In the genomic region with DNA sequence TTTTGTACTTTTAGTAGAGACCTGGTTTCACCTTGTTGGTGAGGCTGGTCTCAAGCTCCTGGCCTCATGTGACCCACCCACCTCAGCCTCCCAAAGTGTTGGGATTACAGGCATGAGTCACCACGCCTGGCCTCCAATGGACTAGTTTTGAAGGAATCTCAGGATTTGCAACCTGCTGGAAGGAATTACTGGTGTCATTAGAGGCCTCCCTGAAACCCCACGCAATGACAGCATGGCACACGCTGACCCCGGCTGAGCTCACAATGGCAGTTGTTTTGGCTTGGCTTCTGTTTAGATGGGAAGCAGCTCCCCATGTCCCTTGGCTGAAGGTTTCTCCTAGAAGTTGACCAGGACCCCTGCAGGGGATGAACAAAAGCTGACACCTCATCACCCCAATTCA, we compare ENCODE assay signal across 31 cellular contexts. TPM values are rescaled to one million over a fixed set of nuclear protein-coding genes. Genes with fewer than 3 reads are reported as not detected.
DNase-seq lines count a peak whose midpoint lies in the region; ATAC-seq and TF ChIP-seq lines count a peak whose summit lies in the region.
"Had no signal": no experiment of that assay in that cellular context is flagged by ENCODE, and none has a peak within 500 bp of the region (broad histone marks: within the 10 kb centered on the region; RNA-seq: fewer than 3 reads in every experiment).

No MANE protein-coding gene starts in this region.

- H3K36me3 ChIP-seq in BJ (ENCODE audit: control insufficient read depth, insufficient read depth, low read length) (no peaks in the 10 kb centered on the region), WERI-Rb-1 (no peaks in the 10 kb centered on the region), trophoblast cell (ENCODE audit: control insufficient read depth in 1 of 2, insufficient read depth in 2 of 2, low read length in 2 of 2) (no peaks in the 10 kb centered on the region)
- no peaks in the 10 kb centered on the region for H3K36me3 ChIP-seq in CD8-positive, alpha-beta memory T cell (ENCODE audit: insufficient read depth, low read length)
- H3K36me3 ChIP-seq: BLaER1 treated with 17β-estradiol and CSF1 and Interleukin-3, amounts not matched to agents 10 nM and 100 nM; neutrophil; Peyer's patch; right lobe of liver; thyroid gland had no signal

- H3K4me1 Mint-ChIP-seq in activated CD4-positive, alpha-beta T cell treated with anti-CD3 and anti-CD28 coated beads, Interleukin-2, amount 10 ng/mL, durations not matched to agents 24 days and 14 days: peaks cover 16% of the 10 kb centered on the region
- no peaks in the 10 kb centered on the region for H3K4me1 Mint-ChIP-seq in CD8-positive, alpha-beta memory T cell

- H4K12ac ChIP-seq in trophoblast cell (ENCODE audit: low read depth, low read length): no peak overlapping the region

- no peak overlapping the region for H3K27ac Mint-ChIP-seq in activated CD4-positive, alpha-beta T cell treated with anti-CD3 and anti-CD28 coated beads, Interleukin-2, amount 10 ng/mL, durations not matched to agents 24 days and 14 days
- no peak overlapping the region for H3K27ac Mint-ChIP-seq in CD8-positive, alpha-beta memory T cell
- H3K27ac Mint-ChIP-seq: activated T-cell treated with anti-CD3 and anti-CD28 coated beads, Interleukin-2, amount 50 U/mL, for 24 hours; effector memory CD8-positive, alpha-beta T cell; naive B cell had no signal

- H3K9me3 Mint-ChIP-seq in activated CD4-positive, alpha-beta T cell treated with anti-CD3 and anti-CD28 coated beads, Interleukin-2, amount 10 ng/mL, durations not matched to agents 24 days and 14 days: no peaks in the 10 kb centered on the region
- H3K9me3 Mint-ChIP-seq in CD8-positive, alpha-beta memory T cell: no peaks in the 10 kb centered on the region
- H3K9me3 Mint-ChIP-seq: activated T-cell treated with anti-CD3 and anti-CD28 coated beads, Interleukin-2, amount 50 U/mL, for 24 hours; effector memory CD8-positive, alpha-beta T cell; naive B cell had no signal

- no peak overlapping the region for H3K4ac ChIP-seq in trophoblast cell (ENCODE audit: low read depth, low read length)

- no peak for ATAC-seq in HG03045 (IDR thresholded peaks at IDR 0.05; ENCODE audit: unreplicated experiment)
- ATAC-seq: effector memory CD8-positive, alpha-beta T cell; K562; right lobe of liver had no signal

- no peak overlapping the region for H2BK12ac ChIP-seq in trophoblast cell (ENCODE audit: low read length)

- WGBS in trophoblast cell (ENCODE audit: extremely low coverage, insufficient coverage, insufficient read length): no CpG with 5 or more reads among the region's 4 CpGs

- no peaks in the 10 kb centered on the region for H3K27me3 ChIP-seq in BJ (ENCODE audit: control insufficient read depth, insufficient read depth, low read length)
- H3K27me3 ChIP-seq in WERI-Rb-1 (ENCODE audit: insufficient read depth, low read depth, severe bottlenecking): peaks cover 11% of the 10 kb centered on the region
- no peaks in the 10 kb centered on the region for H3K27me3 ChIP-seq in trophoblast cell (ENCODE audit: insufficient read depth, low read length)
- H3K27me3 ChIP-seq in CD8-positive, alpha-beta memory T cell (ENCODE audit: insufficient read depth, low read length, poor library complexity, severe bottlenecking): no peaks in the 10 kb centered on the region
- H3K27me3 ChIP-seq: BLaER1 treated with 17β-estradiol and CSF1 and Interleukin-3, amounts not matched to agents 10 nM and 100 nM; neutrophil; Peyer's patch; right lobe of liver; thyroid gland had no signal

- H3K23ac ChIP-seq in trophoblast cell (ENCODE audit: low read length): no peak overlapping the region

- H3K9me3 ChIP-seq in WERI-Rb-1 (ENCODE audit: severe bottlenecking) (peaks cover 4% of the 10 kb centered on the region), trophoblast cell (ENCODE audit: insufficient read depth, low read depth, low read length) (no peaks in the 10 kb centered on the region)
- no peaks in the 10 kb centered on the region for H3K9me3 ChIP-seq in CD8-positive, alpha-beta memory T cell (ENCODE audit: low read length)
- H3K9me3 ChIP-seq: BLaER1 treated with 17β-estradiol and CSF1 and Interleukin-3, amounts not matched to agents 10 nM and 100 nM; Caco-2; neutrophil; Peyer's patch; right lobe of liver; thyroid gland had no signal

- H3K79me1 ChIP-seq in trophoblast cell (ENCODE audit: low read length): peaks cover 22% of the 10 kb centered on the region

- TF ChIP-seq CTCF in BJ (IDR thresholded peaks at IDR 0.05; ENCODE audit: insufficient read depth, low read depth, low read length) (0 out of 2 replicates have a peak, but pooled peaks have one; percentile 6), WERI-Rb-1 (IDR thresholded peaks at IDR 0.05; ENCODE audit: low read depth, low read length) (no peak)

- H3K4me3 Mint-ChIP-seq in activated CD4-positive, alpha-beta T cell treated with anti-CD3 and anti-CD28 coated beads, Interleukin-2, amount 10 ng/mL, durations not matched to agents 24 days and 14 days: no peak overlapping the region
- H3K4me3 Mint-ChIP-seq in CD8-positive, alpha-beta memory T cell: no peak overlapping the region
- H3K4me3 Mint-ChIP-seq: activated T-cell treated with anti-CD3 and anti-CD28 coated beads, Interleukin-2, amount 50 U/mL, for 24 hours; effector memory CD8-positive, alpha-beta T cell; naive B cell had no signal

- no peak overlapping the region for H3K18ac ChIP-seq in trophoblast cell (ENCODE audit: low read length)

- no peak overlapping the region for H4K91ac ChIP-seq in trophoblast cell (ENCODE audit: low read depth, low read length)

- DNase-seq in BJ (ENCODE audit: low read depth): no peak
- peak; percentile 13 for DNase-seq in HCEC 1CT
- peak; percentile 85 for DNase-seq in WERI-Rb-1
- DNase-seq in trophoblast cell: peak; percentile 49 to 64
- no peak for DNase-seq in activated CD4-positive, alpha-beta T cell treated with anti-CD3 and anti-CD28 coated beads, Interleukin-2, amount 10 ng/mL, durations not matched to agents 24 days and 14 days
- no peak for DNase-seq in CD8-positive, alpha-beta memory T cell
- DNase-seq in NCI-H2107 (lab: John Stamatoyannopoulos, UW): no peak
- DNase-seq: activated CD4-positive, alpha-beta T cell treated with anti-CD3 and anti-CD28 coated beads for 48 hours; activated gamma-delta T cell treated with Interleukin-2 at 50 U/mL for 16 hours; activated T-cell treated with anti-CD3 and anti-CD28 coated beads, Interleukin-2, amount 50 U/mL, for 24 hours; Caco-2; caudate nucleus; cortex of kidney; DMS79; effector memory CD8-positive, alpha-beta T cell; erythroblast; GOT3; head of caudate nucleus; midbrain; naive B cell; NCI-H2029 treated with DMSO at 0.1 percent for 48 hours; NCI-H526; Peyer's patch; right lobe of liver; SHP77 treated with DMSO at 0.1 percent for 48 hours; stimulated activated CD4-positive, alpha-beta T cell treated with anti-CD3 and anti-CD28 coated beads, Interleukin-2, amount 100 ng/mL, for 48 hours; thyroid gland had no signal

- H4K8ac ChIP-seq in trophoblast cell (ENCODE audit: low read depth, low read length): no peak overlapping the region

- H3K4me1 ChIP-seq in trophoblast cell (ENCODE audit: control insufficient read depth in 1 of 2, insufficient read depth in 2 of 2, low read length in 2 of 2): peaks cover 12 to 17% of the 10 kb centered on the region in 2 experiments
- H3K4me1 ChIP-seq in CD8-positive, alpha-beta memory T cell (ENCODE audit: insufficient read depth, low read length): no peaks in the 10 kb centered on the region
- H3K4me1 ChIP-seq: Caco-2 had no signal

- intact Hi-C loops in activated CD4-positive, alpha-beta T cell treated with anti-CD3 and anti-CD28 coated beads, Interleukin-2, amount 10 ng/mL, durations not matched to agents 24 days and 14 days (cut with micrococcal nuclease): no loop called here

- no peak overlapping the region for H3K4me2 ChIP-seq in trophoblast cell (ENCODE audit: low read length)
- H3K4me2 ChIP-seq: BLaER1 treated with 17β-estradiol and CSF1 and Interleukin-3, amounts not matched to agents 10 nM and 100 nM had no signal

- H3K27ac ChIP-seq in WERI-Rb-1 (no peak overlapping the region), trophoblast cell (ENCODE audit: low read depth, low read length) (no peak overlapping the region)
- no peak overlapping the region for H3K27ac ChIP-seq in CD8-positive, alpha-beta memory T cell (ENCODE audit: low read depth, low read length)
- H3K27ac ChIP-seq: BLaER1 treated with 17β-estradiol and CSF1 and Interleukin-3, amounts not matched to agents 10 nM and 100 nM; neutrophil; Peyer's patch; right lobe of liver; thyroid gland had no signal

- H2AFZ ChIP-seq in trophoblast cell (ENCODE audit: insufficient read depth, low read length, poor library complexity): no peak overlapping the region

- H3K4me3 ChIP-seq in BJ (ENCODE audit: low read depth, low read length) (no peak overlapping the region), WERI-Rb-1 (ENCODE audit: low read depth, low read length) (no peak overlapping the region), trophoblast cell (ENCODE audit: low read depth, low read length) (no peak overlapping the region)
- no peak overlapping the region for H3K4me3 ChIP-seq in CD8-positive, alpha-beta memory T cell (ENCODE audit: low read length)
- H3K4me3 ChIP-seq: BLaER1 treated with 17β-estradiol and CSF1 and Interleukin-3, amounts not matched to agents 10 nM and 100 nM; K562; Peyer's patch; right lobe of liver; thyroid gland had no signal

- no peak overlapping the region for H3K14ac ChIP-seq in trophoblast cell (ENCODE audit: low read length)

- POLR2A ChIA-PET in BJ (lab: Charles Lee): no interaction called here
- POLR2A ChIA-PET in CD8-positive, alpha-beta memory T cell (lab: Charles Lee): no interaction called here

- H3K79me2 ChIP-seq in trophoblast cell (ENCODE audit: control insufficient read depth, insufficient read depth, low read length, poor library complexity): no peaks in the 10 kb centered on the region

- no peak overlapping the region for H2BK120ac ChIP-seq in trophoblast cell (ENCODE audit: insufficient read depth, low read length, poor library complexity)

- no peaks in the 10 kb centered on the region for H3K36me3 Mint-ChIP-seq in activated CD4-positive, alpha-beta T cell treated with anti-CD3 and anti-CD28 coated beads, Interleukin-2, amount 10 ng/mL, durations not matched to agents 24 days and 14 days (ENCODE audit: low read depth)
- H3K36me3 Mint-ChIP-seq in CD8-positive, alpha-beta memory T cell: no peaks in the 10 kb centered on the region
- H3K36me3 Mint-ChIP-seq: naive B cell had no signal

- no peak overlapping the region for H2AK5ac ChIP-seq in trophoblast cell (ENCODE audit: low read length)

- no peak overlapping the region for H3K9ac ChIP-seq in trophoblast cell (ENCODE audit: low read length)

- no peak overlapping the region for H2BK5ac ChIP-seq in trophoblast cell (ENCODE audit: low read depth, low read length, poor library complexity)

- H3K27me3 Mint-ChIP-seq in activated CD4-positive, alpha-beta T cell treated with anti-CD3 and anti-CD28 coated beads, Interleukin-2, amount 10 ng/mL, durations not matched to agents 24 days and 14 days: no peaks in the 10 kb centered on the region
- H3K27me3 Mint-ChIP-seq in CD8-positive, alpha-beta memory T cell: peaks cover 2 to 5% of the 10 kb centered on the region in 2 donors

- CTCF ChIA-PET in BJ (lab: Yijun Ruan, JAX): interaction anchor here (1.0 to 8.8 kb wide), 10 partner anchors 9 to 1283 kb away, joined by 3 to 91 read pairs (median 7); no protein-coding TSS in a partner anchor
- CTCF ChIA-PET in CD8-positive, alpha-beta memory T cell (lab: Charles Lee): no interaction called here

RNA-seq across cellular contexts. Expression of a gene that starts 23.1 kb away (rescaled TPM):
- polyA plus RNA-seq in BJ (2011; rRNA removed): 55.8 and 98.0 TPM in 2 replicates
- 11.6 and 16.5 TPM in 2 replicates for polyA minus RNA-seq in BJ (2011; rRNA and poly(A)+ RNA removed)
- polyA plus RNA-seq in trophoblast cell (2013): 29.9 and 33.6 TPM in 2 replicates
- total RNA-seq in activated CD4-positive, alpha-beta T cell treated with anti-CD3 and anti-CD28 coated beads, Interleukin-2, amount 10 ng/mL, durations not matched to agents 24 days and 14 days: 60.1 and 67.5 TPM in 2 replicates
- 10 to 100 TPM; 75.4 to 77.2 TPM for total RNA-seq in CD8-positive, alpha-beta memory T cell
- 67.4 TPM for polyA plus RNA-seq in CD8-positive, alpha-beta memory T cell

Comparison
In these comparisons a context has a peak if more than half of its experiments do, and no peak if none do; other contexts are left out.
1. DNase-seq: peak in HCEC 1CT (single experiment), WERI-Rb-1 (single experiment) and trophoblast cell (2 of 2); none in BJ (single experiment), activated CD4-positive, alpha-beta T cell treated with anti-CD3 and anti-CD28 coated beads, Interleukin-2, amount 10 ng/mL, durations not matched to agents 24 days and 14 days (single experiment), CD8-positive, alpha-beta memory T cell (0 of 5) and NCI-H2107 (single experiment).